ENCODE assay signal across 25 cellular contexts in the genomic region with DNA sequence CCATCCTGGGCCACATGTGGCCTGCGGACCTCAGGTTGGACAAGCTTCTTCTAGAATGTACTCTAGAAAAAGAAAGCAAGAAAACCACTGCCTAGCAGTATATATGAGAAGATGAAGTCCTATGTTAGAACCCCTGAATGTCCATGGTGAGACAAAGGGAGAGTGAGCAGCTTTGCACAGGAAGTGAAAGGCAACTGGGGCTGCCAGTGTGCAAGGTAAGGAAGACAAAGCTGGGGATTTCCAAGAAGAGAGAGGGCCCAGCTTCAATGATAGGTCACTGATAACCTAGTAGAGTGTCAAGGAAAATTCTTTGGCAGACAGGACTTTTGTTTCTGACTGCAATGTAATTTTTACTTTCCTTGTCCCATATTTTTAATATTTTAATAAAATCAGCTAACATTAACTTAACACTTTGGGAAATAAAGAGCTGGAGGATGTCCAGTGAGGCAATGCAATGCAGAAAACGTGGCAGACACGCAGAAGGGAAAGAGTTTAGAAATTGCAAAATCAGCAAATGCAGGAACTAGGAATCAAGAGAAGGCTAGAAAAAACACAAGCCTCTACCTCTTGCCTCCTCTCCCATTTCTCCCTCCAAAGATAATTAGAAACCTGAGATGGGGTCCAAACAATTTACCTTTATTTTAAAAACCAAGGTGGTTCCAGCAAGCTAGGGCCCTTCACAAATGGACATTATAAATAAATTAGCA. TPM values are rescaled to one million over a fixed set of nuclear protein-coding genes. Genes with fewer than 3 reads are reported as not detected.
DNase-seq lines count a peak whose midpoint lies in the region; ATAC-seq, FAIRE-seq and TF ChIP-seq lines count a peak whose summit lies in the region.
"Had no signal": no experiment of that assay in that cellular context is flagged by ENCODE, and none has a peak within 500 bp of the region (broad histone marks: within the 10 kb centered on the region; RNA-seq: fewer than 3 reads in every experiment).

No MANE protein-coding gene starts in this region.

- H3K18ac ChIP-seq in mesendoderm (ENCODE audit: low read length), result no peak overlapping the region

- CTCF ChIA-PET in K562 (lab: Yijun Ruan, JAX; ENCODE audit: low intra/inter-chr PET ratio), result no interaction called here

- no peaks in the 10 kb centered on the region for H3K79me2 ChIP-seq in K562 (ENCODE audit: control insufficient read depth, insufficient read depth, low read length)
- no peaks in the 10 kb centered on the region for H3K79me2 ChIP-seq in mesendoderm (ENCODE audit: control insufficient read depth, insufficient read depth, low read length)

- no peak overlapping the region for H2BK5ac ChIP-seq in mesendoderm (ENCODE audit: low read length)

- H3K79me1 ChIP-seq in mesendoderm (ENCODE audit: low read length), result no peaks in the 10 kb centered on the region

- no peak overlapping the region for H3K4ac ChIP-seq in mesendoderm (ENCODE audit: low read depth, low read length)

- no peak overlapping the region for H2AFZ ChIP-seq in K562 (ENCODE audit: low read depth, low read length)

- POLR2A ChIA-PET in K562 (lab: Yijun Ruan, JAX), result no interaction called here

- no peak overlapping the region for H3K4me2 ChIP-seq in K562 (ENCODE audit: insufficient read depth, low read length)
- H3K4me2 ChIP-seq in mesendoderm (ENCODE audit: low read length), result no peak overlapping the region

- H3K23ac ChIP-seq in mesendoderm (ENCODE audit: low read length), result no peak overlapping the region

- ATAC-seq in GM18511 (IDR thresholded peaks at IDR 0.05; ENCODE audit: unreplicated experiment) (peak; percentile 75), GM19351 (IDR thresholded peaks at IDR 0.05; ENCODE audit: unreplicated experiment) (peak; percentile 84), HG02885 (IDR thresholded peaks at IDR 0.05; ENCODE audit: poor library complexity, unreplicated experiment) (peak; percentile 59), K562 (no peak), GM21515 (IDR thresholded peaks at IDR 0.05; ENCODE audit: unreplicated experiment) (no peak)
- ATAC-seq: left lung; natural killer cell treated with Interleukin-12 subunit alpha and Interleukin-12 subunit beta and Interleukin-15 and Interleukin-18, amount 100 ng/mL, for 72 hours; stimulated activated naive CD8-positive, alpha-beta T cell treated with anti-CD3 and anti-CD28 coated beads, Interleukin-15, amount 100 ng/mL, for 72 hours had no signal

- TF ChIP-seq POLR2A in K562 (conservative IDR thresholded peaks at IDR 0.05), result no peak

- BruUV-seq in K562 (replicated peaks; lab: Mats Ljungman, UMichigan), result no TSS peak

- no peaks in the 10 kb centered on the region for H3K4me1 ChIP-seq in K562 (replicated peaks in 1 of 2; ENCODE audit: control insufficient read depth in 2 of 2, insufficient read depth in 2 of 2, low read length in 2 of 2)
- H3K4me1 ChIP-seq in mesendoderm (ENCODE audit: control insufficient read depth, low read depth, low read length), result no peaks in the 10 kb centered on the region
- H3K4me1 ChIP-seq: left lung, tibial nerve had no signal

- DNase-seq in K562 (ENCODE audit: extremely low read depth in 1 of 4, low spot score in 3 of 4), result no peak
- DNase-seq in mesendoderm, result no peak
- no peak for DNase-seq in activated effector memory CD4-positive, alpha-beta T cell treated with anti-CD3 and anti-CD28 coated beads, Interleukin-2, amount 50 U/mL, for 16 hours
- DNase-seq: activated CD4-positive, alpha-beta T cell treated with anti-CD3 and anti-CD28 coated beads, Interleukin-2, amount 10 ng/mL, durations not matched to agents 7 days and 5 days; CD4-positive, alpha-beta memory T cell; cerebellar nuclear complex; DMS 273 treated with DMSO at 0.1 percent for 48 hours; GOT3; left lung; NCI-H1436; NCI-H526; ovary; RPMI8226; stimulated activated naive CD8-positive, alpha-beta T cell treated with anti-CD3 and anti-CD28 coated beads, Interleukin-15, amount 100 ng/mL, for 72 hours; T-helper 2 cell; WERI-Rb-1 had no signal

- H3K4me3 ChIP-seq in K562 (no peak overlapping the region), mesendoderm (ENCODE audit: low read length) (no peak overlapping the region)
- H3K4me3 ChIP-seq: left lung, ovary, SK-N-MC, tibial nerve had no signal

- H3K9me1 ChIP-seq in K562 (ENCODE audit: control insufficient read depth, insufficient read depth, low read length), result no peaks in the 10 kb centered on the region

- TF ChIP-seq CTCF in K562 (IDR thresholded peaks at IDR 0.05 in 2 of 3, conservative IDR thresholded peaks at IDR 0.05 in 1 of 3; ENCODE audit: insufficient read depth in 2 of 3, low read depth in 1 of 3, low read length in 3 of 3), result no peak

- no peak for TF ChIP-seq RAD21 in K562 (CRISPR knock-in tag; conservative IDR thresholded peaks at IDR 0.05 in 1 of 2, IDR thresholded peaks at IDR 0.05 in 1 of 2)

- no peak for TF ChIP-seq EP300 in K562 (IDR thresholded peaks at IDR 0.05; ENCODE audit: low read length)

- H3K27me3 ChIP-seq in K562 (ENCODE audit: control insufficient read depth in 2 of 2, insufficient read depth in 2 of 2, low read length in 2 of 2) (no peaks in the 10 kb centered on the region), mesendoderm (ENCODE audit: insufficient read depth, low read length, poor library complexity) (no peaks in the 10 kb centered on the region)
- H3K27me3 ChIP-seq: left lung, ovary, tibial nerve had no signal

- 4% methylated on average over 3 of the region's 3 CpGs for WGBS in K562 (ENCODE audit: insufficient coverage, low coverage, missing lambda C conversion rate)
- no CpG with 5 or more reads among the region's 3 CpGs for WGBS in mesendoderm (ENCODE audit: extremely low coverage, insufficient coverage, low lambda C conversion rate)

- no peak overlapping the region for H3K56ac ChIP-seq in mesendoderm (ENCODE audit: low read length)

- H4K8ac ChIP-seq in mesendoderm (ENCODE audit: low read depth, low read length), result no peak overlapping the region

- no peak overlapping the region for H3K9ac ChIP-seq in K562 (ENCODE audit: insufficient read depth in 1 of 2, low read depth in 2 of 2, low read length in 2 of 2)
- H3K9ac ChIP-seq in mesendoderm (ENCODE audit: low read length), result no peak overlapping the region

- no peaks in the 10 kb centered on the region for H3K9me3 ChIP-seq in K562 (replicated peaks; ENCODE audit: control insufficient read depth, insufficient read depth, low read depth, low read length)
- H3K9me3 ChIP-seq: left lung, ovary, tibial nerve had no signal

- no peak overlapping the region for H2AK5ac ChIP-seq in mesendoderm (ENCODE audit: low read length)

- no peak overlapping the region for H2BK120ac ChIP-seq in mesendoderm (ENCODE audit: low read depth, low read length)

- in situ Hi-C loops in K562 (cut with MboI), result no loop called here

- H4K5ac ChIP-seq in mesendoderm (ENCODE audit: low read length), result no peak overlapping the region

- intact Hi-C loops in K562 (cut with micrococcal nuclease), result no loop called here

- H2BK15ac ChIP-seq in mesendoderm (replicated peaks; ENCODE audit: low read depth), result no peak overlapping the region

- H3K36me3 ChIP-seq in K562 (ENCODE audit: control insufficient read depth, insufficient read depth, low read length), result no peaks in the 10 kb centered on the region
- H3K36me3 ChIP-seq in mesendoderm (ENCODE audit: control insufficient read depth, insufficient read depth, low read length), result no peaks in the 10 kb centered on the region
- H3K36me3 ChIP-seq: left lung, ovary, tibial nerve, WERI-Rb-1 had no signal

- no peak for FAIRE-seq in K562 (lab: Jason Lieb, UNC)

- no peak overlapping the region for H3K27ac ChIP-seq in K562 (ENCODE audit: extremely low read depth, low read depth, low read length)
- H3K27ac ChIP-seq in mesendoderm (ENCODE audit: low read depth, low read length), result no peak overlapping the region
- H3K27ac ChIP-seq: HL-60, left lung, ovary, SK-N-MC, tibial nerve, WERI-Rb-1 had no signal

- H4K20me1 ChIP-seq in K562 (replicated peaks; ENCODE audit: control insufficient read depth, insufficient read depth, low read length), result no peaks in the 10 kb centered on the region

RNA-seq across cellular contexts. Expression of gene CYP39A1, which starts 47.4 kb away (rescaled TPM):
- not detected in 2 replicates for total RNA-seq in K562 (2011; cell fraction: chromatin; rRNA removed; ENCODE audit: low replicate concordance)
- not detected in 2 replicates for total RNA-seq in K562 (2011; cell fraction: nucleolus; rRNA removed)
- total RNA-seq in K562 (2011; cell fraction: nucleoplasm; rRNA removed), result not detected in 2 replicates
- total RNA-seq in K562 (2014; rRNA removed) (not detected in 2 replicates), K562 (2014; rRNA removed; fragmentation: Illumina TruSeq; extraction: Trizol) (not detected in 2 replicates), K562 (2015; rRNA removed; fragmentation: Illumina TruSeq; extraction: Trizol) (not detected in 2 replicates), K562 (2021) (not detected in 2 replicates)
- polyA plus RNA-seq in K562 (2011; rRNA removed) (not detected in 2 replicates), K562 (2014; fragmentation: Illumina TruSeq; extraction: Trizol) (not detected in 2 replicates), K562 (2014; fragmentation: Nextera tagmentation; extraction: Ambion mirVana) (not detected), K562 (2014; rRNA removed) (not detected in 2 replicates)
- not detected in 2 replicates for polyA plus RNA-seq in K562 (2011; cell fraction: cytosol; rRNA removed)
- not detected in 2 replicates for polyA plus RNA-seq in K562 (2011; cell fraction: nucleus; rRNA removed)
- polyA plus RNA-seq in K562 (2012), result not detected in 2 replicates
- not detected in 2 replicates for polyA minus RNA-seq in K562 (2011; rRNA and poly(A)+ RNA removed)
- not detected in 2 replicates for polyA minus RNA-seq in K562 (2011; cell fraction: cytosol; rRNA and poly(A)+ RNA removed)
- polyA minus RNA-seq in K562 (2011; cell fraction: nucleus; rRNA and poly(A)+ RNA removed), result not detected in 2 replicates
- polyA plus RNA-seq in mesendoderm (2013, experiment 1 of 2), result 1.5 TPM
- polyA plus RNA-seq in mesendoderm (2013, experiment 2 of 2), result 1.0 TPM
- total RNA-seq: activated CD4-positive, alpha-beta T cell treated with anti-CD3 and anti-CD28 coated beads, Interleukin-2, amount 10 ng/mL, durations not matched to agents 7 days and 5 days; activated T-helper 2 cell treated with anti-CD3 and anti-CD28 coated beads, Interferon-gamma antibody, Interleukin-2, Interleukin-4, amounts not matched to agents 10 μg/mL and 5 μg/mL and 100 μg/mL, durations not matched to agents 14 hours and 24 hours and 36 hours; CD4-positive, alpha-beta memory T cell; natural killer cell treated with Interleukin-12 subunit alpha and Interleukin-12 subunit beta and Interleukin-15 and Interleukin-18, amount 100 ng/mL, for 72 hours had no signal
- polyA plus RNA-seq: CD4-positive, alpha-beta memory T cell had no signal

RNA-seq across cellular contexts. Expression of gene SLC25A27, which starts 47.5 kb away (rescaled TPM):
- 0.55 TPM in 1 of 2 replicates, not detected in the other for total RNA-seq in K562 (2011; cell fraction: chromatin; rRNA removed; ENCODE audit: low replicate concordance)
- total RNA-seq in K562 (2011; cell fraction: nucleolus; rRNA removed), result not detected in 2 replicates
- total RNA-seq in K562 (2011; cell fraction: nucleoplasm; rRNA removed), result 2.8 TPM in 1 of 2 replicates, not detected in the other
- not detected in 2 replicates for total RNA-seq in K562 (2014; rRNA removed)
- not detected in 2 replicates for total RNA-seq in K562 (2014; rRNA removed; fragmentation: Illumina TruSeq; extraction: Trizol)
- not detected in 2 replicates for total RNA-seq in K562 (2015; rRNA removed; fragmentation: Illumina TruSeq; extraction: Trizol)
- not detected in 2 replicates for total RNA-seq in K562 (2021)
- not detected in 2 replicates for polyA plus RNA-seq in K562 (2011; rRNA removed)
- not detected in 2 replicates for polyA plus RNA-seq in K562 (2011; cell fraction: cytosol; rRNA removed)
- polyA plus RNA-seq in K562 (2011; cell fraction: nucleus; rRNA removed), result 0.35 TPM in 1 of 2 replicates, not detected in the other
- polyA plus RNA-seq in K562 (2012), result not detected in 2 replicates
- polyA plus RNA-seq in K562 (2014; fragmentation: Illumina TruSeq; extraction: Trizol), result not detected in 2 replicates
- polyA plus RNA-seq in K562 (2014; fragmentation: Nextera tagmentation; extraction: Ambion mirVana), result not detected
- 0.69 TPM in 1 of 2 replicates, not detected in the other for polyA plus RNA-seq in K562 (2014; rRNA removed)
- polyA minus RNA-seq in K562 (2011; rRNA and poly(A)+ RNA removed), result not detected in 2 replicates
- polyA minus RNA-seq in K562 (2011; cell fraction: cytosol; rRNA and poly(A)+ RNA removed), result not detected in 2 replicates
- not detected in 2 replicates for polyA minus RNA-seq in K562 (2011; cell fraction: nucleus; rRNA and poly(A)+ RNA removed)
- 1.1 TPM for polyA plus RNA-seq in mesendoderm (2013, experiment 1 of 2)
- polyA plus RNA-seq in mesendoderm (2013, experiment 2 of 2), result 1.2 TPM
- total RNA-seq: activated CD4-positive, alpha-beta T cell treated with anti-CD3 and anti-CD28 coated beads, Interleukin-2, amount 10 ng/mL, durations not matched to agents 7 days and 5 days had no signal
- polyA plus RNA-seq: CD4-positive, alpha-beta memory T cell had no signal

Comparison
In these comparisons a context has a peak if more than half of its experiments do, and no peak if none do; other contexts are left out.
1. ATAC-seq: peak in GM18511 (single experiment), GM19351 (single experiment) and HG02885 (single experiment); none in K562 (single experiment) and GM21515 (single experiment).